ENCODE assay signal across 17 cellular contexts in the genomic region with DNA sequence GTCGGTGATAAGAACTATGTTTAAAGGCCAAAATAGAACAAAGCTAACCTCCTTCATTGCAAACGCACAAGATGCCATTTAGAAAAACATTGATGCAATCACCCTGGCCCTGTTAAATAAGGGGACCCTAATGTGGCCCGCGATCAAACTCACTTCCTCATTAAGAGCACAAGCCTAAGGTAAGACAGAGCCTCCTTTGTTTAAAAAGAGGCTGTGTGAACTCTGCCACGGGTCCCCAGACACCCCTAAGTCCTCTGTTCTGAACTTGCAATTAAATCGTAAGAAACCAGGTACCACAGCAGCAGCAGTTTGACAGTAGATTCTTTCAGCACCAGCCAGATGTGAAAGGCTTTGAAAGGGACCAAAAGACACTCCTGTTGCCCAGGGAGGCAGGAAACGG.
"Had no signal": no experiment of that assay in that cellular context is flagged by ENCODE, and none has a peak within 500 bp of the region (broad histone marks: within the 10 kb centered on the region; RNA-seq: fewer than 3 reads in every experiment).

No MANE protein-coding gene starts in this region.

- H2AFZ ChIP-seq: parathyroid adenoma had no signal

- H3K36me3 ChIP-seq: esophagus muscularis mucosa, gastroesophageal sphincter, heart right ventricle, left ventricle myocardium inferior, tibial artery, uterus had no signal

- H3K4me3 ChIP-seq: esophagus muscularis mucosa, gastroesophageal sphincter, heart right ventricle, left ventricle myocardium inferior, tibial artery, uterus had no signal

- H3K9me3 ChIP-seq: esophagus muscularis mucosa, gastroesophageal sphincter, heart right ventricle, left ventricle myocardium inferior, tibial artery, uterus had no signal

- H3K9me3 Mint-ChIP-seq: activated T-helper 1 cell treated with anti-CD3 and anti-CD28 coated beads, Interleukin-12 subunit alpha, Interleukin-12 subunit beta, Interleukin-2, Interleukin-4 antibody, amounts not matched to agents 30 ng/mL and 10 ng/mL and 1 ng/mL, durations not matched to agents 14 hours and 24 hours and 36 hours had no signal

- H3K4me1 ChIP-seq: esophagus muscularis mucosa, gastroesophageal sphincter, parathyroid adenoma, tibial artery, uterus had no signal

- H3K27me3 Mint-ChIP-seq: activated CD4-positive, alpha-beta T cell treated with anti-CD3 and anti-CD28 coated beads for 36 hours; activated naive CD8-positive, alpha-beta T cell; dendritic cell treated with granulocyte-macrophage colony-stimulating factor and Interleukin-4, amounts not matched to agents 40 ng/mL and 50 ng/mL, for 4 days had no signal

- H3K4me1 Mint-ChIP-seq: activated CD4-positive, alpha-beta T cell treated with anti-CD3 and anti-CD28 coated beads for 36 hours had no signal

- H3K79me2 ChIP-seq: parathyroid adenoma had no signal

- H3K27ac Mint-ChIP-seq: activated CD4-positive, alpha-beta T cell treated with anti-CD3 and anti-CD28 coated beads for 36 hours; activated naive CD8-positive, alpha-beta T cell; activated T-helper 1 cell treated with anti-CD3 and anti-CD28 coated beads, Interleukin-12 subunit alpha, Interleukin-12 subunit beta, Interleukin-2, Interleukin-4 antibody, amounts not matched to agents 30 ng/mL and 10 ng/mL and 1 ng/mL, durations not matched to agents 14 hours and 24 hours and 36 hours; dendritic cell treated with granulocyte-macrophage colony-stimulating factor and Interleukin-4, amounts not matched to agents 40 ng/mL and 50 ng/mL, for 4 days had no signal

- DNase-seq: activated CD4-positive, alpha-beta T cell treated with anti-CD3 and anti-CD28 coated beads for 36 hours; activated CD4-positive, alpha-beta T cell treated with anti-CD3 and anti-CD28 coated beads, Interleukin-2, amount 50 U/mL, for 48 hours; activated gamma-delta T cell treated with Interleukin-2 at 50 U/mL for 16 hours; activated T-cell treated with anti-CD3 and anti-CD28 coated beads for 4 hours; effector CD8-positive, alpha-beta T cell; heart right ventricle; left ventricle myocardium inferior; stimulated activated CD4-positive, alpha-beta T cell treated with anti-CD3 and anti-CD28 coated beads, Interleukin-2, amount 100 ng/mL, for 24 hours; stimulated activated naive CD4-positive, alpha-beta T cell treated with Interleukin-2 at 50 U/mL for 16 hours; tibial artery; uterus had no signal

- H3K4me3 Mint-ChIP-seq: activated CD4-positive, alpha-beta T cell treated with anti-CD3 and anti-CD28 coated beads for 36 hours; activated naive CD8-positive, alpha-beta T cell; activated T-helper 1 cell treated with anti-CD3 and anti-CD28 coated beads, Interleukin-12 subunit alpha, Interleukin-12 subunit beta, Interleukin-2, Interleukin-4 antibody, amounts not matched to agents 30 ng/mL and 10 ng/mL and 1 ng/mL, durations not matched to agents 14 hours and 24 hours and 36 hours; dendritic cell treated with granulocyte-macrophage colony-stimulating factor and Interleukin-4, amounts not matched to agents 40 ng/mL and 50 ng/mL, for 4 days had no signal

- H3K9ac ChIP-seq: parathyroid adenoma had no signal

- ATAC-seq: activated CD4-positive, alpha-beta T cell treated with anti-CD3 and anti-CD28 coated beads for 36 hours; gastroesophageal sphincter; heart right ventricle had no signal

- H3K27ac ChIP-seq: esophagus muscularis mucosa, gastroesophageal sphincter, heart right ventricle, left ventricle myocardium inferior, parathyroid adenoma, tibial artery, uterus had no signal

- H3K27me3 ChIP-seq: esophagus muscularis mucosa, gastroesophageal sphincter, heart right ventricle, tibial artery, uterus had no signal
